12 cellular contexts compared by ENCODE assay signal in the genomic region with DNA sequence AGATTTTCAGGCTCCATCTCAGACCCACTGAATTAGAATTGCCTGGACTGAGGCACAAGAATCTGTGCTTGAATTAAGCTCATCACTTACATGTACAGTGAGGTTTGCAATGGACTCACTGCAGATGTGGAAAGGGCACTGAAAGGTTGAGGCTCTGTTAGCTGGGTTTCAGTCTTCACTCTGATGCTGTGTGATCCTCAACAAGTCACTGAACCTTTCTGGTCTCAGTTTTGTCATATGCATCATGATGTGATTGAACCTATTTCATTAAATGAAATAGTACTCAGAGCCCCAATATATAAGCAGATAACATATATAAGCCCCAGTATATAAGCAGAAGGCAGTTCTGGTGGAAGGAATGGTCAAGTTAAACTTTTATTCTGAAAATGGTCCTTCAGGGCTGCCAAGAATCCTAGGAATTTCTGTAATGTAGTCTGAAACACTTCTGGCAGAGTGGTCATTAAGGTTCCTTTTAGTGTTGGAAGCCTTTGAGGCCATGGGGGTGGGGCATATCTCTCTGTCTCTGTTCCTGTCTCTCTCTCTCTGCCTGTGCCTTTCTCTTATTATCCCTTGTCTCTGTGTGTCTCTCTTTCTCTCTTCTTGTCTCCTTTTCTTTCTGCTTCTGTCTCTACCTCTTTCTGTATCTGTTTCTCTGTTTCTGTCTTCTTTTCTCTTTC.
DNase-seq lines count a peak whose midpoint lies in the region; ATAC-seq and TF ChIP-seq lines count a peak whose summit lies in the region.
"Had no signal": no experiment of that assay in that cellular context is flagged by ENCODE, and none has a peak within 500 bp of the region (broad histone marks: within the 10 kb centered on the region; RNA-seq: fewer than 3 reads in every experiment).

No MANE protein-coding gene starts in this region.

- H3K4me1 Mint-ChIP-seq in nephron progenitor cell (peaks cover 94% of the 10 kb centered on the region), progenitor cell of endocrine pancreas (ENCODE audit: low read depth) (peaks cover 4% of the 10 kb centered on the region)

- H3K4me3 Mint-ChIP-seq in nephron progenitor cell (peak overlapping the region; percentile 39), progenitor cell of endocrine pancreas (ENCODE audit: low read depth) (no peak overlapping the region)

- H3K36me3 Mint-ChIP-seq in nephron progenitor cell (ENCODE audit: low read depth) = no peaks in the 10 kb centered on the region
- no peaks in the 10 kb centered on the region for H3K36me3 Mint-ChIP-seq in progenitor cell of endocrine pancreas (ENCODE audit: insufficient read depth)

- H3K27me3 ChIP-seq in MG63 = no peaks in the 10 kb centered on the region
- H3K27me3 ChIP-seq: gastroesophageal sphincter had no signal

- H3K27ac Mint-ChIP-seq in nephron progenitor cell (peak overlapping the region; percentile 46), progenitor cell of endocrine pancreas (no peak overlapping the region)

- DNase-seq in AG08396 (ENCODE audit: low spot score) = peak; percentile 8
- DNase-seq in MG63 = peak; percentile 59
- DNase-seq in epithelial cell of proximal tubule (ENCODE audit: low read depth) = peak; percentile 7
- no peak for DNase-seq in nephron progenitor cell
- DNase-seq in left colon = no peak
- DNase-seq in progenitor cell of endocrine pancreas (ENCODE audit: low spot score, unreplicated experiment) = no peak
- no peak for DNase-seq in stimulated activated CD4-positive, alpha-beta T cell treated with anti-CD3 and anti-CD28 coated beads, Interleukin-2, amount 100 ng/mL, for 24 hours
- no peak for DNase-seq in LoVo (ENCODE audit: low spot score)
- DNase-seq: activated CD4-positive, alpha-beta T cell treated with anti-CD3 and anti-CD28 coated beads for 1 hour; HCEC 1CT; stimulated activated CD4-positive, alpha-beta T cell treated with anti-CD3 and anti-CD28 coated beads, Interleukin-12 subunit alpha, Interleukin-12 subunit beta, amount 100 ng/mL, for 4 hours had no signal

- H3K9me3 ChIP-seq in MG63 = no peaks in the 10 kb centered on the region
- H3K9me3 ChIP-seq: gastroesophageal sphincter had no signal

- H3K9me3 Mint-ChIP-seq in nephron progenitor cell = no peaks in the 10 kb centered on the region
- H3K9me3 Mint-ChIP-seq in progenitor cell of endocrine pancreas (ENCODE audit: low read depth) = no peaks in the 10 kb centered on the region

- intact Hi-C loops in left colon (cut with DNase I, micrococcal nuclease) = no loop called here

- no peak for ATAC-seq in left colon
- ATAC-seq: gastroesophageal sphincter had no signal

- TF ChIP-seq CTCF in epithelial cell of proximal tubule (conservative IDR thresholded peaks at IDR 0.05; ENCODE audit: low read depth, low read length) (no peak), nephron progenitor cell (IDR thresholded peaks at IDR 0.05) (no peak), progenitor cell of endocrine pancreas (IDR thresholded peaks at IDR 0.05; ENCODE audit: unreplicated experiment) (no peak)

- H3K27me3 Mint-ChIP-seq in nephron progenitor cell (ENCODE audit: low read depth, poor library complexity) (no peaks in the 10 kb centered on the region), progenitor cell of endocrine pancreas (no peaks in the 10 kb centered on the region)

- H3K36me3 ChIP-seq in MG63 = no peaks in the 10 kb centered on the region
- H3K36me3 ChIP-seq: gastroesophageal sphincter had no signal

- H3K4me3 ChIP-seq in MG63 (no peak overlapping the region), epithelial cell of proximal tubule (ENCODE audit: low read depth, low read length) (no peak overlapping the region)
- H3K4me3 ChIP-seq: gastroesophageal sphincter had no signal

Comparison
In these comparisons a context has a peak if more than half of its experiments do, and no peak if none do; other contexts are left out.
1. DNase-seq: peak in AG08396 (single experiment), MG63 (single experiment) and epithelial cell of proximal tubule (single experiment); none in nephron progenitor cell (single experiment), left colon (0 of 2), progenitor cell of endocrine pancreas (single experiment), stimulated activated CD4-positive, alpha-beta T cell treated with anti-CD3 and anti-CD28 coated beads, Interleukin-2, amount 100 ng/mL, for 24 hours (0 of 2) and LoVo (single experiment).